Comparison of ENCODE assay signal across 1 cellular context in the genomic region with DNA sequence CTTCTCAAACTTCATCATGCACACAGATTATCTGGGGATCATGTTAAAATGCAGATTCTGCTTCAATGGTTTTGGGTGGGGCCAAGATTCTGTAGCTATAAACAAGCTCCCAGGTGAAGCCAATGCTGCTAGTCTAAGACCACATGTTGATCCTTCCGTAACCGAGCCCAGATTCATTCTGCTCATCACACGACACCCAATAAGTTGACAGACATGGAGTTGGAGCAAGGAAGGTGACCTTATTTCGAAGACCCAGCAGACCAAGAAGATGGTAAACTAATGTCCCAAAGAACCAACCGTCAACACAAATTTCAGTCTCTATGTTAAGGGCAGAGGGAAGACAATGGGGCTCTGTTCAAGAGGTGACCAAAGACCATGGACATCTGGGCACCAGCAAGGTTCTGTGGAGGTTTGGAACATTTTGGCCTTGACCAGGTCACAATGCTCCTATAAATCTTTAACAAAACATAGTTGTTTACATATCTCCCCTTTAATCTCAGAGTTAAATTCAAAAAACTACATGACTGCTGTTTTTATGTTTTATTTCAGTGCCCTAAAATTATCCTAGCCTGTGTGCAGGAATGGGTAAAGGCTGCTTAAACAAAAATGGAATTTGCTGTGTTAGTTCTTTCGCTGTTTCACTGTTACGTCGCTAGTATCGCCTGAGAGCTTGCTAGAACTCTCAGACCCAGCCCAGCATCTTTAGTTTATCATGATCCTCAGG.
TF ChIP-seq lines count a peak whose summit lies in the region.

No MANE protein-coding gene starts in this region.

TF ChIP-seq in HepG2, 621 proteins besides CTCF, POLR2A, EP300 and RAD21 (continued from another document and continues in another):
- TF ChIP-seq, protein P1, sequence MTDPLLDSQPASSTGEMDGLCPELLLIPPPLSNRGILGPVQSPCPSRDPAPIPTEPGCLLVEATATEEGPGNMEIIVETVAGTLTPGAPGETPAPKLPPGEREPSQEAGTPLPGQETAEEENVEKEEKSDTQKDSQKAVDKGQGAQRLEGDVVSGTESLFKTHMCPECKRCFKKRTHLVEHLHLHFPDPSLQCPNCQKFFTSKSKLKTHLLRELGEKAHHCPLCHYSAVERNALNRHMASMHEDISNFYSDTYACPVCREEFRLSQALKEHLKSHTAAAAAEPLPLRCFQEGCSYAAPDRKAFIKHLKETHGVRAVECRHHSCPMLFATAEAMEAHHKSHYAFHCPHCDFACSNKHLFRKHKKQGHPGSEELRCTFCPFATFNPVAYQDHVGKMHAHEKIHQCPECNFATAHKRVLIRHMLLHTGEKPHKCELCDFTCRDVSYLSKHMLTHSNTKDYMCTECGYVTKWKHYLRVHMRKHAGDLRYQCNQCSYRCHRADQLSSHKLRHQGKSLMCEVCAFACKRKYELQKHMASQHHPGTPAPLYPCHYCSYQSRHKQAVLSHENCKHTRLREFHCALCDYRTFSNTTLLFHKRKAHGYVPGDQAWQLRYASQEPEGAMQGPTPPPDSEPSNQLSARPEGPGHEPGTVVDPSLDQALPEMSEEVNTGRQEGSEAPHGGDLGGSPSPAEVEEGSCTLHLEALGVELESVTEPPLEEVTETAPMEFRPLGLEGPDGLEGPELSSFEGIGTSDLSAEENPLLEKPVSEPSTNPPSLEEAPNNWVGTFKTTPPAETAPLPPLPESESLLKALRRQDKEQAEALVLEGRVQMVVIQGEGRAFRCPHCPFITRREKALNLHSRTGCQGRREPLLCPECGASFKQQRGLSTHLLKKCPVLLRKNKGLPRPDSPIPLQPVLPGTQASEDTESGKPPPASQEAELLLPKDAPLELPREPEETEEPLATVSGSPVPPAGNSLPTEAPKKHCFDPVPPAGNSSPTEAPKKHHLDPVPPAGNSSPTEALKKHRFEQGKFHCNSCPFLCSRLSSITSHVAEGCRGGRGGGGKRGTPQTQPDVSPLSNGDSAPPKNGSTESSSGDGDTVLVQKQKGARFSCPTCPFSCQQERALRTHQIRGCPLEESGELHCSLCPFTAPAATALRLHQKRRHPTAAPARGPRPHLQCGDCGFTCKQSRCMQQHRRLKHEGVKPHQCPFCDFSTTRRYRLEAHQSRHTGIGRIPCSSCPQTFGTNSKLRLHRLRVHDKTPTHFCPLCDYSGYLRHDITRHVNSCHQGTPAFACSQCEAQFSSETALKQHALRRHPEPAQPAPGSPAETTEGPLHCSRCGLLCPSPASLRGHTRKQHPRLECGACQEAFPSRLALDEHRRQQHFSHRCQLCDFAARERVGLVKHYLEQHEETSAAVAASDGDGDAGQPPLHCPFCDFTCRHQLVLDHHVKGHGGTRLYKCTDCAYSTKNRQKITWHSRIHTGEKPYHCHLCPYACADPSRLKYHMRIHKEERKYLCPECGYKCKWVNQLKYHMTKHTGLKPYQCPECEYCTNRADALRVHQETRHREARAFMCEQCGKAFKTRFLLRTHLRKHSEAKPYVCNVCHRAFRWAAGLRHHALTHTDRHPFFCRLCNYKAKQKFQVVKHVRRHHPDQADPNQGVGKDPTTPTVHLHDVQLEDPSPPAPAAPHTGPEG (CRISPR knock-in tag; IDR thresholded peaks at IDR 0.05): peak; percentile 77; the same call in 1 of the 2 replicates
- TF ChIP-seq ERF (CRISPR knock-in tag; IDR thresholded peaks at IDR 0.05) (peak; percentile 50; the same call in 1 of the 2 replicates), NAIF1 (CRISPR knock-in tag; IDR thresholded peaks at IDR 0.05; ENCODE audit: borderline replicate concordance) (peak; percentile 47; the same call in 1 of the 2 replicates), LBX2 (CRISPR knock-in tag; IDR thresholded peaks at IDR 0.05; ENCODE audit: borderline replicate concordance) (0 out of 2 replicates have a peak, but pooled peaks have one; percentile 36), HBP1 (CRISPR knock-in tag; IDR thresholded peaks at IDR 0.05; ENCODE audit: low read depth) (peak; percentile 64; the same call in 1 of the 2 replicates), GTF2F1 (IDR thresholded peaks at IDR 0.05; ENCODE audit: low read length) (no peak), ZNF362 (CRISPR knock-in tag; IDR thresholded peaks at IDR 0.05; ENCODE audit: borderline replicate concordance) (peak; percentile 59; the same call in 1 of the 2 replicates), TFAP4 (IDR thresholded peaks at IDR 0.05; ENCODE audit: borderline replicate concordance, low read depth) (peak; percentile 78), ZGPAT (CRISPR knock-in tag; IDR thresholded peaks at IDR 0.05) (peak; percentile 89), SP1 (IDR thresholded peaks at IDR 0.05) (no peak), SP1 (CRISPR knock-in tag; IDR thresholded peaks at IDR 0.05) (peak; percentile 23; the same call in 1 of the 2 replicates), YEATS4 (CRISPR knock-in tag; IDR thresholded peaks at IDR 0.05; ENCODE audit: borderline replicate concordance) (no peak), STAT6 (CRISPR knock-in tag; IDR thresholded peaks at IDR 0.05; ENCODE audit: borderline replicate concordance) (0 out of 2 replicates have a peak, but pooled peaks have one; percentile 18), MAFK (conservative IDR thresholded peaks at IDR 0.05 in 1 of 2, IDR thresholded peaks at IDR 0.05 in 1 of 2; ENCODE audit: low read length in 2 of 2) (peak; percentile 16 to 23; a peak in 2 of 4 replicates), ATF7 (IDR thresholded peaks at IDR 0.05) (no peak), ATF7 (CRISPR knock-in tag; IDR thresholded peaks at IDR 0.05) (no peak), SMAD3 (CRISPR knock-in tag; IDR thresholded peaks at IDR 0.05) (0 out of 2 replicates have a peak, but pooled peaks have one; percentile 47), MLX (CRISPR knock-in tag; IDR thresholded peaks at IDR 0.05) (peak; percentile 63; the same call in 1 of the 2 replicates), FOXP4 (CRISPR knock-in tag; IDR thresholded peaks at IDR 0.05) (peak; percentile 97), ATF3 (CRISPR knock-in tag; IDR thresholded peaks at IDR 0.05) (no peak), MED8 (CRISPR knock-in tag; IDR thresholded peaks at IDR 0.05; ENCODE audit: insufficient replicate concordance) (peak; percentile 78), ASH2L (IDR thresholded peaks at IDR 0.05; ENCODE audit: insufficient read length, low read depth, low read length) (peak; percentile 85), GATA4 (IDR thresholded peaks at IDR 0.05; ENCODE audit: borderline replicate concordance, low read depth) (peak; percentile 89), FOXP1 (IDR thresholded peaks at IDR 0.05) (no peak), FOXP1 (CRISPR knock-in tag; IDR thresholded peaks at IDR 0.05) (peak; percentile 82), ZNF251 (CRISPR knock-in tag; IDR thresholded peaks at IDR 0.05) (no peak), TCF7L2 (IDR thresholded peaks at IDR 0.05; ENCODE audit: low read depth, low read length) (peak; percentile 80; the same call in 1 of the 2 replicates), ZNF747 (CRISPR knock-in tag; IDR thresholded peaks at IDR 0.05; ENCODE audit: borderline replicate concordance) (peak; percentile 75; the same call in 1 of the 2 replicates)
- TF ChIP-seq, protein P2, sequence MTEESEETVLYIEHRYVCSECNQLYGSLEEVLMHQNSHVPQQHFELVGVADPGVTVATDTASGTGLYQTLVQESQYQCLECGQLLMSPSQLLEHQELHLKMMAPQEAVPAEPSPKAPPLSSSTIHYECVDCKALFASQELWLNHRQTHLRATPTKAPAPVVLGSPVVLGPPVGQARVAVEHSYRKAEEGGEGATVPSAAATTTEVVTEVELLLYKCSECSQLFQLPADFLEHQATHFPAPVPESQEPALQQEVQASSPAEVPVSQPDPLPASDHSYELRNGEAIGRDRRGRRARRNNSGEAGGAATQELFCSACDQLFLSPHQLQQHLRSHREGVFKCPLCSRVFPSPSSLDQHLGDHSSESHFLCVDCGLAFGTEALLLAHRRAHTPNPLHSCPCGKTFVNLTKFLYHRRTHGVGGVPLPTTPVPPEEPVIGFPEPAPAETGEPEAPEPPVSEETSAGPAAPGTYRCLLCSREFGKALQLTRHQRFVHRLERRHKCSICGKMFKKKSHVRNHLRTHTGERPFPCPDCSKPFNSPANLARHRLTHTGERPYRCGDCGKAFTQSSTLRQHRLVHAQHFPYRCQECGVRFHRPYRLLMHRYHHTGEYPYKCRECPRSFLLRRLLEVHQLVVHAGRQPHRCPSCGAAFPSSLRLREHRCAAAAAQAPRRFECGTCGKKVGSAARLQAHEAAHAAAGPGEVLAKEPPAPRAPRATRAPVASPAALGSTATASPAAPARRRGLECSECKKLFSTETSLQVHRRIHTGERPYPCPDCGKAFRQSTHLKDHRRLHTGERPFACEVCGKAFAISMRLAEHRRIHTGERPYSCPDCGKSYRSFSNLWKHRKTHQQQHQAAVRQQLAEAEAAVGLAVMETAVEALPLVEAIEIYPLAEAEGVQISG (CRISPR knock-in tag; IDR thresholded peaks at IDR 0.05): peak; percentile 73
